ENCODE assay signal across 8 cellular contexts in genomic region chrX:45801554-45801953, GRCh38.
DNase-seq lines count a peak whose midpoint lies in the region; ATAC-seq, FAIRE-seq and TF ChIP-seq lines count a peak whose summit lies in the region.

No MANE protein-coding gene starts in this region.

- peaks cover 41% of the 10 kb centered on the region for H3K36me3 Mint-ChIP-seq in activated CD4-positive, alpha-beta T cell treated with anti-CD3 and anti-CD28 coated beads for 36 hours (ENCODE audit: low read depth)

- POLR2A ChIA-PET in activated CD4-positive, alpha-beta T cell treated with anti-CD3 and anti-CD28 coated beads for 36 hours (lab: Charles Lee): interaction anchor here (0.8 to 1.5 kb wide), 3 partner anchors 30 to 34 kb away, joined by 3 to 7 read pairs (median 4); no protein-coding TSS in a partner anchor
- POLR2A ChIA-PET in IMR-90 (lab: Charles Lee; ENCODE audit: unreplicated experiment): no interaction called here

- no CpG with 5 or more reads among the region's 6 CpGs for WGBS in IMR-90 (ENCODE audit: extremely low coverage in 2 of 2, insufficient read length in 1 of 2), 2 experiments

- H4K91ac ChIP-seq in IMR-90 (ENCODE audit: insufficient read depth, low read depth, low read length): peak overlapping the region; percentile 46; the same call in 1 of the 2 replicates

- no peaks in the 10 kb centered on the region for H3K9me3 Mint-ChIP-seq in activated CD4-positive, alpha-beta T cell treated with anti-CD3 and anti-CD28 coated beads for 36 hours (ENCODE audit: low read depth)

- H3K79me1 ChIP-seq in IMR-90 (ENCODE audit: low read depth in 1 of 2, low read length in 2 of 2): peaks cover 4 to 35% of the 10 kb centered on the region in 2 experiments; a peak in 3 of 4 replicates

- H2BK15ac ChIP-seq in IMR-90 (ENCODE audit: low read depth, low read length): 0 out of 3 replicates have a peak overlapping the region, but pooled peaks have one; percentile 9

- H3K4me3 ChIP-seq in IMR-90 (ENCODE audit: insufficient read depth, low read depth, low read length) (no peak overlapping the region), H7 (ENCODE audit: insufficient read depth, low read depth, low read length) (no peak overlapping the region)

- peak overlapping the region in 1 of 2 experiments; percentile 61; a peak in 2 of 4 replicates for H4K8ac ChIP-seq in IMR-90 (ENCODE audit: low read depth in 2 of 2, low read length in 2 of 2)

- H3K27me3 ChIP-seq in IMR-90 (ENCODE audit: control insufficient read depth, insufficient read depth, low read length) (no peaks in the 10 kb centered on the region), H7 (ENCODE audit: control insufficient read depth, insufficient read depth, low read length) (no peaks in the 10 kb centered on the region)

- ATAC-seq in activated CD4-positive, alpha-beta T cell treated with anti-CD3 and anti-CD28 coated beads for 36 hours: peak; percentile 55
- no peak for ATAC-seq in IMR-90 (ENCODE audit: low read depth)
- no peak for ATAC-seq in HG02763 (IDR thresholded peaks at IDR 0.05; ENCODE audit: unreplicated experiment)

- no peak overlapping the region; the same call in 1 of the 2 replicates for H4K5ac ChIP-seq in IMR-90 (ENCODE audit: low read depth, low read length)

- H3K4me1 Mint-ChIP-seq in activated CD4-positive, alpha-beta T cell treated with anti-CD3 and anti-CD28 coated beads for 36 hours: peaks cover 71% of the 10 kb centered on the region

- H2AK9ac ChIP-seq in IMR-90 (replicated peaks; ENCODE audit: low read depth, low read length, poor library complexity): no peak overlapping the region

- no peaks in the 10 kb centered on the region for H3K9me3 ChIP-seq in IMR-90 (ENCODE audit: control insufficient read depth, insufficient read depth, low read length)

- H4K20me1 ChIP-seq in IMR-90 (ENCODE audit: insufficient read depth, low read length): no peaks in the 10 kb centered on the region

- TF ChIP-seq RAD21 in IMR-90 (IDR thresholded peaks at IDR 0.05; ENCODE audit: low read length): peak; percentile 38; the same call in 1 of the 2 replicates

- no peak overlapping the region; the same call in 1 of the 2 replicates for H3K4me2 ChIP-seq in IMR-90 (ENCODE audit: low read depth, low read length)

- peaks cover 12% of the 10 kb centered on the region for H3K4me1 ChIP-seq in IMR-90 (ENCODE audit: control insufficient read depth, insufficient read depth, low read length)

- H2BK5ac ChIP-seq in IMR-90 (ENCODE audit: low read depth, low read length, poor library complexity, severe bottlenecking): peak overlapping the region; percentile 92

- H3K18ac ChIP-seq in IMR-90 (ENCODE audit: low read depth, low read length): 0 out of 2 replicates have a peak overlapping the region, but pooled peaks have one; percentile 80

- no peak overlapping the region for H3K23ac ChIP-seq in IMR-90 (ENCODE audit: low read depth, low read length)

- H3K27me3 Mint-ChIP-seq in activated CD4-positive, alpha-beta T cell treated with anti-CD3 and anti-CD28 coated beads for 36 hours: no peaks in the 10 kb centered on the region

- H3K27ac ChIP-seq in IMR-90 (ENCODE audit: insufficient read depth, low read length): peak overlapping the region; percentile 76; the same call in 1 of the 2 replicates

- no peak overlapping the region for H3K9ac ChIP-seq in IMR-90 (ENCODE audit: low read depth, low read length)

- BruUV-seq in IMR-90 (replicated peaks; lab: Mats Ljungman, UMichigan): no TSS peak

- CTCF ChIA-PET in activated CD4-positive, alpha-beta T cell treated with anti-CD3 and anti-CD28 coated beads for 36 hours (lab: Charles Lee): interaction anchor here (1.2 to 3.6 kb wide), 4 partner anchors 25 to 48 kb away, joined by 3 to 25 read pairs (median 4); no protein-coding TSS in a partner anchor
- CTCF ChIA-PET in IMR-90 (lab: Yijun Ruan, JAX): interaction anchor here (0.5 to 1.0 kb wide), 6 partner anchors 41 to 607 kb away, joined by 3 to 6 read pairs (median 3); no protein-coding TSS in a partner anchor

- dilution Hi-C loops in IMR-90 (cut with HindIII; ENCODE audit: low sequenced_read_pairs, unreplicated experiment): no loop called here

- no peak overlapping the region for H3K56ac ChIP-seq in IMR-90 (ENCODE audit: extremely low read depth, insufficient read depth, low read length)

- no peak overlapping the region for H2AFZ ChIP-seq in IMR-90 (replicated peaks; ENCODE audit: low read length, poor library complexity)

- 0 out of 2 replicates have a peak overlapping the region, but pooled peaks have one; percentile 4 for H3K4ac ChIP-seq in IMR-90 (ENCODE audit: low read depth, low read length)

- peak overlapping the region; percentile 92 for H3K27ac Mint-ChIP-seq in activated CD4-positive, alpha-beta T cell treated with anti-CD3 and anti-CD28 coated beads for 36 hours

- TF ChIP-seq POLR2A in IMR-90 (IDR thresholded peaks at IDR 0.05; ENCODE audit: low read depth, low read length): no peak

- FAIRE-seq in TTC549 (lab: Jason Lieb, UNC): peak; percentile 38

- peak overlapping the region; percentile 63 for H3K4me3 Mint-ChIP-seq in activated CD4-positive, alpha-beta T cell treated with anti-CD3 and anti-CD28 coated beads for 36 hours

- DNase-seq in activated CD4-positive, alpha-beta T cell treated with anti-CD3 and anti-CD28 coated beads for 36 hours: no peak
- no peak for DNase-seq in activated CD4-positive, alpha-beta T cell treated with anti-CD3 and anti-CD28 coated beads, Interleukin-2, amount 50 U/mL, for 48 hours
- DNase-seq in IMR-90 (peak; percentile 34), iris pigment epithelial cell (ENCODE audit: low read depth) (peak; percentile 42), activated gamma-delta T cell treated with Interleukin-2 at 50 U/mL for 16 hours (no peak), H7 (no peak)

- peak overlapping the region; percentile 54; the same call in 1 of the 2 replicates for H2BK120ac ChIP-seq in IMR-90 (ENCODE audit: low read depth, low read length)

- TF ChIP-seq CTCF in IMR-90 (conservative IDR thresholded peaks at IDR 0.05; ENCODE audit: low read depth, low read length): peak; percentile 32

- no peak overlapping the region; the same call in 1 of the 2 replicates for H2AK5ac ChIP-seq in IMR-90 (ENCODE audit: low read depth, low read length)

- H3K14ac ChIP-seq in IMR-90 (replicated peaks; ENCODE audit: low read depth, low read length): 0 out of 2 replicates have a peak overlapping the region, but pooled peaks have one; percentile 62

- intact Hi-C loops in activated CD4-positive, alpha-beta T cell treated with anti-CD3 and anti-CD28 coated beads for 36 hours (cut with DNase I, micrococcal nuclease): loop anchor here (2.0 to 10.0 kb wide), 2 partner anchors 41 to 573 kb away; no protein-coding TSS in a partner anchor
- intact Hi-C loops in IMR-90 (cut with micrococcal nuclease): no loop called here

- H3K9me1 ChIP-seq in IMR-90 (ENCODE audit: insufficient read depth, low read length): peaks cover 6% of the 10 kb centered on the region

- peak overlapping the region; percentile 68; the same call in 1 of the 2 replicates for H2BK20ac ChIP-seq in IMR-90 (ENCODE audit: low read depth, low read length)

- in situ Hi-C loops in IMR-90 (cut with MboI; ENCODE audit: low sequenced_read_pairs): no loop called here

- H3K36me3 ChIP-seq in IMR-90 (ENCODE audit: control insufficient read depth, insufficient read depth, low read length): no peaks in the 10 kb centered on the region; the same call in 1 of the 2 replicates
- H3K36me3 ChIP-seq in H7 (replicated peaks; ENCODE audit: control insufficient read depth, insufficient read depth, low read length): no peaks in the 10 kb centered on the region

TF ChIP-seq in IMR-90, 13 proteins besides CTCF, POLR2A, EP300 and RAD21:
- TF ChIP-seq RFX5 (IDR thresholded peaks at IDR 0.05; ENCODE audit: low read depth, low read length) (no peak), RCOR1 (IDR thresholded peaks at IDR 0.05; ENCODE audit: insufficient replicate concordance, low read length) (no peak), FOS (IDR thresholded peaks at IDR 0.05; ENCODE audit: low read depth, low read length) (no peak), MXI1 (IDR thresholded peaks at IDR 0.05; ENCODE audit: borderline replicate concordance, low read depth, low read length) (no peak), ELK1 (IDR thresholded peaks at IDR 0.05; ENCODE audit: borderline replicate concordance, low read depth, low read length) (no peak), MAFK (IDR thresholded peaks at IDR 0.05; ENCODE audit: low read depth, low read length) (no peak), CEBPB (IDR thresholded peaks at IDR 0.05; ENCODE audit: low read depth, low read length) (no peak), BHLHE40 (IDR thresholded peaks at IDR 0.05; ENCODE audit: low read depth, low read length) (no peak), USF2 (IDR thresholded peaks at IDR 0.05; ENCODE audit: low read depth, low read length) (no peak), CHD1 (IDR thresholded peaks at IDR 0.05; ENCODE audit: low read depth, low read length) (no peak), NFE2L2 (IDR thresholded peaks at IDR 0.05; ENCODE audit: low read depth, low read length) (no peak), MAZ (IDR thresholded peaks at IDR 0.05; ENCODE audit: borderline replicate concordance, low read depth, low read length) (no peak), SMC3 (IDR thresholded peaks at IDR 0.05; ENCODE audit: low read depth, low read length) (no peak)
TF ChIP-seq in IMR-90: peak in this region for 0.

Comparison
In these comparisons a context has a peak if more than half of its experiments do, and no peak if none do; other contexts are left out.
1. DNase-seq: peak in IMR-90 (single experiment) and iris pigment epithelial cell (single experiment); none in activated CD4-positive, alpha-beta T cell treated with anti-CD3 and anti-CD28 coated beads for 36 hours (single experiment), activated CD4-positive, alpha-beta T cell treated with anti-CD3 and anti-CD28 coated beads, Interleukin-2, amount 50 U/mL, for 48 hours (0 of 2), activated gamma-delta T cell treated with Interleukin-2 at 50 U/mL for 16 hours (single experiment) and H7 (single experiment).